In the genomic region with DNA sequence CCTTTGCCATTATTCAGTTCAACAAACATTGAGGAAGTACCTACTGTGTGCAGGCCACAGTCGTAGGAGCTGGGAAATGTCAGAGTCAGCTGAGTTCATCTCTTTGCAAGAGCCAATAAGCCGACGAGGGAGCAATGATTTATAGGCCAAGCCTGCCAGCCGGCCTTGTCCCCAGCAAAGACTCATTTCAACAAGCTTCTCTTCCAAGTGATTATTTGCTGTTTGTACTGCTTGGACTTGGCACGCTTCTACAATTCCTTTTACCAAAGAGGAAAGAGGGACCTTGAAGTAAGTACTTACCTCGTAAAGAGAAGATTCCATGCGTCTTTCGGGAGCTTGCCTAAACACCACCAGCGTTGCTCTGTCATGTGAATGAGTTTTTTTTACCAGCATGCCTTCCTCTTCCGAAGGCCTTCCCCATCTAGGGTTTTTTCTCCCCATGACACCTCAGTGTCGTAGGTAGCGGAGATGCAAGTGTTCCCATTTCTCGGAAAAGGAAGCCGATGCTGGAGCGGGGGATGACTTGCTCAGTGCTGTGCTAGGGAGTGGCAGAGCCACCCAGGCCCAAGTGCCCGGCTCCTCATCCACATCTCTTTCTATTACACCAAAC, we compare ENCODE assay signal across 10 cellular contexts.
DNase-seq lines count a peak whose midpoint lies in the region; ATAC-seq and TF ChIP-seq lines count a peak whose summit lies in the region.
"Had no signal": no experiment of that assay in that cellular context is flagged by ENCODE, and none has a peak within 500 bp of the region (broad histone marks: within the 10 kb centered on the region; RNA-seq: fewer than 3 reads in every experiment).

No MANE protein-coding gene starts in this region.

- POLR2A ChIA-PET in IMR-90 (lab: Charles Lee; ENCODE audit: unreplicated experiment) = no interaction called here

- TF ChIP-seq CTCF in IMR-90 (conservative IDR thresholded peaks at IDR 0.05; ENCODE audit: low read depth, low read length) (no peak), body of pancreas (IDR thresholded peaks at IDR 0.05) (no peak), upper lobe of left lung (IDR thresholded peaks at IDR 0.05) (no peak)

- no peak overlapping the region for H4K91ac ChIP-seq in IMR-90 (ENCODE audit: insufficient read depth, low read depth, low read length)
- H4K91ac ChIP-seq in mesenchymal stem cell (ENCODE audit: low read length) = no peak overlapping the region

- intact Hi-C loops in IMR-90 (cut with micrococcal nuclease) = no loop called here
- intact Hi-C loops in body of pancreas (cut with DNase I) = no loop called here

- ATAC-seq in IMR-90 (ENCODE audit: low read depth) (peak; percentile 7; the same call in 1 of the 2 replicates), body of pancreas (peak; percentile 61), upper lobe of left lung (ENCODE audit: low FRiP score in 2 of 2) (peak in 1 of 2 donors; percentile 3), GM19324 (IDR thresholded peaks at IDR 0.05; ENCODE audit: low FRiP score, unreplicated experiment) (no peak)

- no peak overlapping the region for H2BK5ac ChIP-seq in IMR-90 (ENCODE audit: low read depth, low read length, poor library complexity, severe bottlenecking)
- no peak overlapping the region for H2BK5ac ChIP-seq in mesenchymal stem cell (ENCODE audit: low read depth, low read length, poor library complexity, severe bottlenecking)

- H3K9ac ChIP-seq in IMR-90 (ENCODE audit: low read depth, low read length) (no peak overlapping the region; the same call in 1 of the 2 replicates), mesenchymal stem cell (ENCODE audit: low read length) (peak overlapping the region; percentile 41)

- H2BK15ac ChIP-seq in IMR-90 (ENCODE audit: low read depth, low read length) = no peak overlapping the region
- no peak overlapping the region for H2BK15ac ChIP-seq in mesenchymal stem cell (ENCODE audit: low read depth, poor library complexity, severe bottlenecking)

- no peak overlapping the region for H2BK120ac ChIP-seq in IMR-90 (ENCODE audit: low read depth, low read length)
- no peak overlapping the region for H2BK120ac ChIP-seq in mesenchymal stem cell (ENCODE audit: low read depth, low read length)

- DNase-seq in IMR-90 (peak; percentile 33), body of pancreas (peak; percentile 29 to 43 (median 32)), mesenchymal stem cell (peak; percentile 17), upper lobe of left lung (no peak), NCI-H2227 treated with DMSO at 0.1 percent for 48 hours (lab: John Stamatoyannopoulos, UW) (no peak), SKM-1 (lab: John Stamatoyannopoulos, UW; ENCODE audit: unreplicated experiment) (no peak)
- no peak for DNase-seq in T-helper 2 cell treated with Interferon-gamma antibody and Interleukin-4, amounts not matched to agents 5 μg/mL and 100 μg/mL, for 36 hours (ENCODE audit: low spot score)
- DNase-seq: SW 1271 had no signal

- peaks cover 4% of the 10 kb centered on the region for H3K4me1 Mint-ChIP-seq in T-helper 2 cell treated with Interferon-gamma antibody and Interleukin-4, amounts not matched to agents 5 μg/mL and 100 μg/mL, for 36 hours (ENCODE audit: low read depth)

- H2AFZ ChIP-seq in IMR-90 (replicated peaks; ENCODE audit: low read length, poor library complexity) (peak overlapping the region; percentile 60), mesenchymal stem cell (ENCODE audit: low read depth, low read length) (no peak overlapping the region)

- H3K9me3 ChIP-seq in IMR-90 (ENCODE audit: control insufficient read depth, insufficient read depth, low read length) = no peaks in the 10 kb centered on the region
- no peaks in the 10 kb centered on the region for H3K9me3 ChIP-seq in body of pancreas
- H3K9me3 ChIP-seq in mesenchymal stem cell (ENCODE audit: control insufficient read depth, low read length) = no peaks in the 10 kb centered on the region
- H3K9me3 ChIP-seq in upper lobe of left lung = no peaks in the 10 kb centered on the region

- H3K4me3 ChIP-seq in IMR-90 (ENCODE audit: insufficient read depth, low read depth, low read length) (no peak overlapping the region), body of pancreas (no peak overlapping the region), mesenchymal stem cell (ENCODE audit: insufficient read depth in 1 of 2, low read depth in 1 of 2, low read length in 2 of 2) (peak overlapping the region in 1 of 2 experiments; percentile 18), upper lobe of left lung (no peak overlapping the region)

- peak overlapping the region; percentile 39 for H2BK20ac ChIP-seq in IMR-90 (ENCODE audit: low read depth, low read length)

- no peaks in the 10 kb centered on the region for H3K27me3 ChIP-seq in IMR-90 (ENCODE audit: control insufficient read depth, insufficient read depth, low read length)
- no peaks in the 10 kb centered on the region for H3K27me3 ChIP-seq in body of pancreas
- H3K27me3 ChIP-seq in mesenchymal stem cell (ENCODE audit: control insufficient read depth in 1 of 2, insufficient read depth in 1 of 2, low read length in 2 of 2) = no peaks in the 10 kb centered on the region
- no peaks in the 10 kb centered on the region for H3K27me3 ChIP-seq in upper lobe of left lung

- H3K36me3 Mint-ChIP-seq in T-helper 2 cell treated with Interferon-gamma antibody and Interleukin-4, amounts not matched to agents 5 μg/mL and 100 μg/mL, for 36 hours (ENCODE audit: low read depth) = no peaks in the 10 kb centered on the region

- TF ChIP-seq RAD21 in IMR-90 (IDR thresholded peaks at IDR 0.05; ENCODE audit: low read length) = no peak

- H3K9me1 ChIP-seq in IMR-90 (ENCODE audit: insufficient read depth, low read length) = peaks cover 7% of the 10 kb centered on the region

- whole genome bisulfite sequencing in IMR-90 (ENCODE audit: extremely low coverage in 2 of 2, insufficient read length in 1 of 2), 2 experiments = 33% methylated on average over 1 of the region's 16 CpGs; no CpG with 5 or more reads in 1 of the 2 experiments
- 45 to 53% methylated on average over 16 of the region's 16 CpGs for WGBS in body of pancreas, 2 donors
- WGBS in mesenchymal stem cell = 76% methylated on average over 16 of the region's 16 CpGs
- 58 to 60% methylated on average over 15 to 16 of the region's 16 CpGs for WGBS in upper lobe of left lung, 2 donors

- H3K18ac ChIP-seq in IMR-90 (ENCODE audit: low read depth, low read length) (no peak overlapping the region), mesenchymal stem cell (ENCODE audit: low read depth in 1 of 2, low read length in 2 of 2) (no peak overlapping the region)

- H3K9me3 Mint-ChIP-seq in T-helper 2 cell treated with Interferon-gamma antibody and Interleukin-4, amounts not matched to agents 5 μg/mL and 100 μg/mL, for 36 hours = no peaks in the 10 kb centered on the region
- H3K9me3 Mint-ChIP-seq: central memory CD8-positive, alpha-beta T cell had no signal

- H2BK12ac ChIP-seq in mesenchymal stem cell (ENCODE audit: low read length in 2 of 2) = no peak overlapping the region

- H3K4me2 ChIP-seq in IMR-90 (ENCODE audit: low read depth, low read length) (no peak overlapping the region), mesenchymal stem cell (ENCODE audit: low read length, poor library complexity, severe bottlenecking) (no peak overlapping the region)

- H3K4me3 Mint-ChIP-seq in T-helper 2 cell treated with Interferon-gamma antibody and Interleukin-4, amounts not matched to agents 5 μg/mL and 100 μg/mL, for 36 hours = no peak overlapping the region
- H3K4me3 Mint-ChIP-seq: central memory CD8-positive, alpha-beta T cell had no signal

- H3K27ac ChIP-seq in IMR-90 (ENCODE audit: insufficient read depth, low read length) (no peak overlapping the region), body of pancreas (peak overlapping the region; percentile 45 to 80 (median 66)), mesenchymal stem cell (ENCODE audit: low read length, poor library complexity, severe bottlenecking) (no peak overlapping the region), upper lobe of left lung (peak overlapping the region; percentile 7 to 58 (median 35))

- H3K4me1 ChIP-seq in IMR-90 (ENCODE audit: control insufficient read depth, insufficient read depth, low read length) = peaks cover 16% of the 10 kb centered on the region
- peaks cover 55% of the 10 kb centered on the region for H3K4me1 ChIP-seq in body of pancreas
- peaks cover 39% of the 10 kb centered on the region for H3K4me1 ChIP-seq in mesenchymal stem cell (ENCODE audit: control insufficient read depth, insufficient read depth, low read depth, low read length)
- peaks cover 0 to 20% (median 3%) of the 10 kb centered on the region in 4 donors for H3K4me1 ChIP-seq in upper lobe of left lung

- TF ChIP-seq POLR2A in IMR-90 (IDR thresholded peaks at IDR 0.05; ENCODE audit: low read depth, low read length) = no peak
- TF ChIP-seq POLR2A in body of pancreas (IDR thresholded peaks at IDR 0.05) = no peak
- TF ChIP-seq POLR2A in upper lobe of left lung (IDR thresholded peaks at IDR 0.05) = no peak

- H3K56ac ChIP-seq in IMR-90 (ENCODE audit: extremely low read depth, insufficient read depth, low read length) = no peak overlapping the region

- H2AK9ac ChIP-seq in IMR-90 (replicated peaks; ENCODE audit: low read depth, low read length, poor library complexity) = peak overlapping the region; percentile 10

- CTCF ChIA-PET in IMR-90 (lab: Yijun Ruan, JAX) = no interaction called here

- no peak for TF ChIP-seq EP300 in upper lobe of left lung (IDR thresholded peaks at IDR 0.05)

- in situ Hi-C loops in IMR-90 (cut with MboI; ENCODE audit: low sequenced_read_pairs) = no loop called here

- peak overlapping the region; percentile 62; the same call in 1 of the 2 replicates for H3K23ac ChIP-seq in IMR-90 (ENCODE audit: low read depth, low read length)
- no peak overlapping the region for H3K23ac ChIP-seq in mesenchymal stem cell (ENCODE audit: low read length in 2 of 2)

- H3K79me1 ChIP-seq in IMR-90 (ENCODE audit: low read depth in 1 of 2, low read length in 2 of 2) (peaks cover 3 to 4% of the 10 kb centered on the region in 2 experiments; a peak in 2 of 4 replicates), mesenchymal stem cell (replicated peaks; ENCODE audit: low read length, poor library complexity, severe bottlenecking) (peaks cover 2% of the 10 kb centered on the region)

- no peaks in the 10 kb centered on the region for H3K36me3 ChIP-seq in IMR-90 (ENCODE audit: control insufficient read depth, insufficient read depth, low read length)
- H3K36me3 ChIP-seq in body of pancreas (replicated peaks in 1 of 2; ENCODE audit: insufficient read depth in 1 of 2, low read depth in 2 of 2) = no peaks in the 10 kb centered on the region
- no peaks in the 10 kb centered on the region for H3K36me3 ChIP-seq in mesenchymal stem cell (ENCODE audit: control insufficient read depth in 1 of 2, insufficient read depth in 2 of 2, low read depth in 1 of 2, low read length in 2 of 2)
- H3K36me3 ChIP-seq in upper lobe of left lung = no peaks in the 10 kb centered on the region

- peak overlapping the region; percentile 67 for H3K4ac ChIP-seq in IMR-90 (ENCODE audit: low read depth, low read length)
- no peak overlapping the region for H3K4ac ChIP-seq in mesenchymal stem cell (ENCODE audit: low read depth in 1 of 2, low read length in 2 of 2)

- dilution Hi-C loops in IMR-90 (cut with HindIII; ENCODE audit: low sequenced_read_pairs, unreplicated experiment) = no loop called here

- no peak overlapping the region for H3K27ac Mint-ChIP-seq in T-helper 2 cell treated with Interferon-gamma antibody and Interleukin-4, amounts not matched to agents 5 μg/mL and 100 μg/mL, for 36 hours

- BruUV-seq in IMR-90 (replicated peaks; lab: Mats Ljungman, UMichigan) = no TSS peak

- H4K20me1 ChIP-seq in IMR-90 (ENCODE audit: insufficient read depth, low read length) = no peaks in the 10 kb centered on the region; the same call in 1 of the 2 replicates

- H3K14ac ChIP-seq in IMR-90 (replicated peaks; ENCODE audit: low read depth, low read length) = peak overlapping the region; percentile 19
- no peak overlapping the region for H3K14ac ChIP-seq in mesenchymal stem cell (ENCODE audit: low read length in 2 of 2)

- H4K8ac ChIP-seq in IMR-90 (ENCODE audit: low read depth in 2 of 2, low read length in 2 of 2) = peak overlapping the region in 1 of 2 experiments; percentile 57; a peak in 3 of 4 replicates
- no peak overlapping the region for H4K8ac ChIP-seq in mesenchymal stem cell (ENCODE audit: low read length)

- H2AK5ac ChIP-seq in IMR-90 (ENCODE audit: low read depth, low read length) = no peak overlapping the region; the same call in 1 of the 2 replicates
- H2AK5ac ChIP-seq in mesenchymal stem cell (ENCODE audit: low read length, severe bottlenecking) = peak overlapping the region; percentile 6

- peaks cover 2% of the 10 kb centered on the region for H3K27me3 Mint-ChIP-seq in T-helper 2 cell treated with Interferon-gamma antibody and Interleukin-4, amounts not matched to agents 5 μg/mL and 100 μg/mL, for 36 hours (ENCODE audit: low read depth)

- no peak overlapping the region for H4K5ac ChIP-seq in IMR-90 (ENCODE audit: low read depth, low read length)

Comparison
In these comparisons a context has a peak if more than half of its experiments do, and no peak if none do; other contexts are left out.
1. DNase-seq: peak in IMR-90 (single experiment), body of pancreas (4 of 4) and mesenchymal stem cell (single experiment); none in upper lobe of left lung (0 of 2), NCI-H2227 treated with DMSO at 0.1 percent for 48 hours (single experiment), T-helper 2 cell treated with Interferon-gamma antibody and Interleukin-4, amounts not matched to agents 5 μg/mL and 100 μg/mL, for 36 hours (single experiment) and SKM-1 (single experiment).
2. H3K27ac ChIP-seq: peak in body of pancreas (4 of 4) and upper lobe of left lung (4 of 4); none in IMR-90 (single experiment) and mesenchymal stem cell (single experiment).